ENCODE assay signal across 13 cellular contexts in genomic region chr6:37622639-37623038, GRCh38.
DNase-seq lines count a peak whose midpoint lies in the region; ATAC-seq and TF ChIP-seq lines count a peak whose summit lies in the region.
"Had no signal": no experiment of that assay in that cellular context is flagged by ENCODE, and none has a peak within 500 bp of the region (broad histone marks: within the 10 kb centered on the region; RNA-seq: fewer than 3 reads in every experiment).

No MANE protein-coding gene starts in this region.

- H3K36me3 Mint-ChIP-seq in IgD-negative memory B cell, result peaks cover 4% of the 10 kb centered on the region
- H3K36me3 Mint-ChIP-seq in activated T-cell treated with anti-CD3 and anti-CD28 coated beads, Interleukin-2, amount 50 U/mL, for 4 hours (ENCODE audit: insufficient read depth), result no peaks in the 10 kb centered on the region

- peak; percentile 83 for DNase-seq in COLO829 (ENCODE audit: low spot score)
- no peak for DNase-seq in activated T-cell treated with anti-CD3 and anti-CD28 coated beads, Interleukin-2, amount 50 U/mL, for 4 hours
- peak; percentile 93 for DNase-seq in kidney glomerular epithelial cell (lab: John Stamatoyannopoulos, UW)
- DNase-seq in NCI-H1436 treated with DMSO at 0.1 percent for 48 hours (lab: John Stamatoyannopoulos, UW), result no peak
- DNase-seq in adrenal gland, result no peak
- DNase-seq in DMS 273 (lab: John Stamatoyannopoulos, UW; ENCODE audit: unreplicated experiment), result no peak
- DNase-seq: NCI-H1048, NCI-H524, retina had no signal

- H3K4me3 Mint-ChIP-seq in IgD-negative memory B cell, result peak overlapping the region in 2 of 4 donors; percentile 41 to 66
- H3K4me3 Mint-ChIP-seq in activated T-cell treated with anti-CD3 and anti-CD28 coated beads, Interleukin-2, amount 50 U/mL, for 4 hours, result no peak overlapping the region

- H3K27ac ChIP-seq in gastroesophageal sphincter, result no peak overlapping the region
- no peak overlapping the region for H3K27ac ChIP-seq in adrenal gland
- H3K27ac ChIP-seq: HL-60, thoracic aorta had no signal

- H3K36me3 ChIP-seq in gastroesophageal sphincter (no peaks in the 10 kb centered on the region), adrenal gland (replicated peaks in 1 of 2) (no peaks in the 10 kb centered on the region)
- H3K36me3 ChIP-seq: thoracic aorta had no signal

- TF ChIP-seq CTCF in gastroesophageal sphincter (IDR thresholded peaks at IDR 0.05) (no peak), adrenal gland (IDR thresholded peaks at IDR 0.05) (no peak)

- peaks cover 20 to 32% (median 29%) of the 10 kb centered on the region in 3 donors for H3K4me1 Mint-ChIP-seq in IgD-negative memory B cell
- H3K4me1 Mint-ChIP-seq in activated T-cell treated with anti-CD3 and anti-CD28 coated beads, Interleukin-2, amount 50 U/mL, for 4 hours (ENCODE audit: low read depth), result peaks cover 24% of the 10 kb centered on the region

- H3K4me1 ChIP-seq in gastroesophageal sphincter, result peaks cover 0 to 10% (median 7%) of the 10 kb centered on the region in 3 donors
- peaks cover 4 to 8% of the 10 kb centered on the region in 2 donors for H3K4me1 ChIP-seq in adrenal gland (replicated peaks in 1 of 2)

- H3K27me3 ChIP-seq in gastroesophageal sphincter (peaks cover 89% of the 10 kb centered on the region), adrenal gland (peaks cover 16% of the 10 kb centered on the region)

- peak; percentile 63 to 82 for ATAC-seq in activated T-cell treated with anti-CD3 and anti-CD28 coated beads, Interleukin-2, amount 50 U/mL, for 4 hours
- ATAC-seq in gastroesophageal sphincter, result no peak

- no peak for TF ChIP-seq POLR2A in gastroesophageal sphincter (IDR thresholded peaks at IDR 0.05)
- no peak for TF ChIP-seq POLR2A in adrenal gland (IDR thresholded peaks at IDR 0.05)

- peaks cover 13% of the 10 kb centered on the region for H3K27me3 Mint-ChIP-seq in IgD-negative memory B cell
- H3K27me3 Mint-ChIP-seq in activated T-cell treated with anti-CD3 and anti-CD28 coated beads, Interleukin-2, amount 50 U/mL, for 4 hours (ENCODE audit: low read depth), result peaks cover 20% of the 10 kb centered on the region

- peak overlapping the region; percentile 37 to 87 (median 53) for H3K27ac Mint-ChIP-seq in IgD-negative memory B cell

- H3K9me3 ChIP-seq in gastroesophageal sphincter (no peaks in the 10 kb centered on the region), adrenal gland (replicated peaks in 1 of 3) (no peaks in the 10 kb centered on the region)
- H3K9me3 ChIP-seq: thoracic aorta had no signal

- H3K4me3 ChIP-seq in gastroesophageal sphincter, result no peak overlapping the region
- H3K4me3 ChIP-seq in adrenal gland, result no peak overlapping the region
- H3K4me3 ChIP-seq: thoracic aorta had no signal

- intact Hi-C loops in adrenal gland (cut with DNase I), result no loop called here

- WGBS in gastroesophageal sphincter (ENCODE audit: low coverage in 1 of 2), 2 donors, result 50 to 51% methylated on average over 1 to 3 of the region's 3 CpGs
- 39 to 62% (median 51%) methylated on average over 3 of the region's 3 CpGs for WGBS in adrenal gland, 4 donors

- H3K9me3 Mint-ChIP-seq in IgD-negative memory B cell, result no peaks in the 10 kb centered on the region
- H3K9me3 Mint-ChIP-seq in activated T-cell treated with anti-CD3 and anti-CD28 coated beads, Interleukin-2, amount 50 U/mL, for 4 hours, result no peaks in the 10 kb centered on the region

- TF ChIP-seq EP300 in gastroesophageal sphincter (IDR thresholded peaks at IDR 0.05), result no peak

Comparison
In these comparisons a context has a peak if more than half of its experiments do, and no peak if none do; other contexts are left out.
1. DNase-seq: peak in COLO829 (single experiment) and kidney glomerular epithelial cell (single experiment); none in activated T-cell treated with anti-CD3 and anti-CD28 coated beads, Interleukin-2, amount 50 U/mL, for 4 hours (single experiment), NCI-H1436 treated with DMSO at 0.1 percent for 48 hours (single experiment), adrenal gland (0 of 7) and DMS 273 (single experiment).